16 cellular contexts compared by ENCODE assay signal in the genomic region with DNA sequence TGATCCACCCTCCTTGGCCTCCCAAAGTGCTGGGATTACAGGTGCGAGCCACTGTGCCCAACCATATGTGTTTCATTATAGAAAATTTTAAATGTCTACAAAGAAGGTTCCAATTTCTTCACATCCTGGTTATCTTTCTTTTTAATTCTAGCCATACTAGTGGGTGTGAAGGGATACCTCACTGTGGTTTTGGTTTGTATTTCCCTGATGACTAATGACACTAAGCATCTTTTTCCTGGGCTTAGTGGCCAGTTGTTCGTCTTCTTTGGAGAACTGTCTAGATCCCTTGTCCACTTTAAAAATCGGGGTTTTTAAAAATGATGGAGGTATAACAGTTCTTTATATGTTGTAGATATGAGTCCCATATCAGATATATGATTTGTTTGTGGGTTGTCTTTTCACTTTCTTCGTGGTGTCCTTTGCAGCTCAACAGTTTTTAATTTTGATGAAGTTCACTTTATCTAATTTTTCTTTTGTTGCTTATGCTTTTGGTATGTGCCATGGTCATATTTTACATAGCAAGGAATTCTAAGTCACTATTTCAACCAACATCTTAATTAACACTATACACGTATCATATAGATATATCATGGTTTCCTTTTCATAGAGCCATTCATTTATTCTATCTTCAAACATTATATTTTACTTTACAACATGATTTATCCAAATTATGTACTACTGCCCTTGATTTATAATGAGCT.
DNase-seq lines count a peak whose midpoint lies in the region; ATAC-seq and TF ChIP-seq lines count a peak whose summit lies in the region.
"Had no signal": no experiment of that assay in that cellular context is flagged by ENCODE, and none has a peak within 500 bp of the region (broad histone marks: within the 10 kb centered on the region; RNA-seq: fewer than 3 reads in every experiment).

No MANE protein-coding gene starts in this region.

- peaks cover 54% of the 10 kb centered on the region for H3K4me1 ChIP-seq in Loucy (ENCODE audit: insufficient read depth, low read length, poor library complexity, severe bottlenecking)
- H3K4me1 ChIP-seq: gastroesophageal sphincter had no signal

- H3K36me3 ChIP-seq in Loucy (ENCODE audit: insufficient read depth, low read length) = no peaks in the 10 kb centered on the region
- H3K36me3 ChIP-seq: gastroesophageal sphincter had no signal

- H3K36me3 Mint-ChIP-seq in immature natural killer cell = peaks cover 0 to 22% (median 13%) of the 10 kb centered on the region in 3 donors

- H3K4me3 Mint-ChIP-seq in immature natural killer cell = peak overlapping the region in 4 of 5 donors; percentile 12 to 58 (median 43)
- H3K4me3 Mint-ChIP-seq: stimulated activated naive B cell treated with anti-CD40 and anti-IgM and Interleukin-4, amounts not matched to agents 10 μg/mL and 1 μg/mL and 100 μg/mL, for 72 hours had no signal

- H4K20me1 ChIP-seq in Loucy (ENCODE audit: insufficient read depth, low read length, poor library complexity, severe bottlenecking) = no peaks in the 10 kb centered on the region

- no peaks in the 10 kb centered on the region for H3K27me3 ChIP-seq in Loucy (ENCODE audit: insufficient read depth, low read length, poor library complexity, severe bottlenecking)
- H3K27me3 ChIP-seq: gastroesophageal sphincter had no signal

- no peak overlapping the region for H2AFZ ChIP-seq in Loucy (ENCODE audit: low read length)

- DNase-seq in AG09309 (ENCODE audit: low read depth) (peak; percentile 33), astrocyte of the cerebellum (ENCODE audit: low read depth) (peak; percentile 53), immature natural killer cell (peak; percentile 45 to 67 (median 54)), midbrain (lab: John Stamatoyannopoulos, UW) (no peak)
- no peak for DNase-seq in activated naive CD4-positive, alpha-beta T cell treated with Interleukin-2 at 50 U/mL for 16 hours
- DNase-seq: activated CD4-positive, alpha-beta T cell treated with anti-CD3 and anti-CD28 coated beads, Interleukin-2, amount 50 U/mL, for 48 hours; DMS79; islet precursor cell; stimulated activated CD4-positive, alpha-beta T cell treated with anti-CD3 and anti-CD28 coated beads, Interleukin-4, amount 100 ng/mL, for 24 hours; stimulated activated naive B cell treated with anti-CD40 and anti-IgM and Interleukin-4, amounts not matched to agents 10 μg/mL and 1 μg/mL and 100 μg/mL, for 72 hours; T-helper 9 cell had no signal

- H3K9ac ChIP-seq in Loucy (ENCODE audit: low read depth, low read length, poor library complexity, severe bottlenecking) = no peak overlapping the region

- no peak for ATAC-seq in GM18870 (IDR thresholded peaks at IDR 0.05; ENCODE audit: unreplicated experiment)
- ATAC-seq in HG03025 (IDR thresholded peaks at IDR 0.05; ENCODE audit: low FRiP score, unreplicated experiment) = no peak
- ATAC-seq: gastroesophageal sphincter; Panc1; stimulated activated naive B cell treated with anti-CD40 and anti-IgM and Interleukin-4, amounts not matched to agents 10 μg/mL and 1 μg/mL and 100 μg/mL, for 72 hours had no signal

- H3K4me1 Mint-ChIP-seq in immature natural killer cell = peaks cover 55 to 72% of the 10 kb centered on the region in 2 donors

- H3K9me3 ChIP-seq in Loucy (ENCODE audit: insufficient read depth, low read depth, low read length) = no peaks in the 10 kb centered on the region
- H3K9me3 ChIP-seq: gastroesophageal sphincter had no signal

- in situ Hi-C loops in astrocyte of the cerebellum (cut with HindIII; ENCODE audit: low sequenced_read_pairs) = no loop called here

- H3F3A ChIP-seq in Loucy (ENCODE audit: low read depth) = no peaks in the 10 kb centered on the region

- H3K9me2 ChIP-seq in Loucy (replicated peaks; ENCODE audit: low read depth, low read length) = no peaks in the 10 kb centered on the region

- no peaks in the 10 kb centered on the region for H3K9me3 Mint-ChIP-seq in immature natural killer cell

- H3K4me3 ChIP-seq in AG09309 (ENCODE audit: control insufficient read depth, low read depth, low read length) (no peak overlapping the region), Loucy (ENCODE audit: low read length, poor library complexity, severe bottlenecking) (no peak overlapping the region), astrocyte of the cerebellum (ENCODE audit: low read depth, low read length) (no peak overlapping the region)
- H3K4me3 ChIP-seq: gastroesophageal sphincter had no signal

- peak overlapping the region in 4 of 6 donors; percentile 2 to 75 (median 62) for H3K27ac Mint-ChIP-seq in immature natural killer cell
- H3K27ac Mint-ChIP-seq: stimulated activated naive B cell treated with anti-CD40 and anti-IgM and Interleukin-4, amounts not matched to agents 10 μg/mL and 1 μg/mL and 100 μg/mL, for 72 hours had no signal

- TF ChIP-seq CTCF in AG09309 (IDR thresholded peaks at IDR 0.05; ENCODE audit: control insufficient read depth, insufficient read depth, low read depth, low read length, missing control alignments) (no peak), Loucy (conservative IDR thresholded peaks at IDR 0.05; ENCODE audit: low read length) (no peak), astrocyte of the cerebellum (IDR thresholded peaks at IDR 0.05; ENCODE audit: low read depth, low read length, missing control alignments) (no peak)

- H3K4me2 ChIP-seq in Loucy (ENCODE audit: low read depth, low read length, poor library complexity, severe bottlenecking) = peak overlapping the region; percentile 14

- peaks cover 0 to 12% (median 2%) of the 10 kb centered on the region in 3 donors for H3K27me3 Mint-ChIP-seq in immature natural killer cell (ENCODE audit: low read depth in 3 of 3)
- H3K27me3 Mint-ChIP-seq: stimulated activated naive B cell treated with anti-CD40 and anti-IgM and Interleukin-4, amounts not matched to agents 10 μg/mL and 1 μg/mL and 100 μg/mL, for 72 hours had no signal

- no peaks in the 10 kb centered on the region for H3K79me2 ChIP-seq in Loucy (ENCODE audit: insufficient read depth, low read length)

Comparison
In these comparisons a context has a peak if more than half of its experiments do, and no peak if none do; other contexts are left out.
1. DNase-seq: peak in AG09309 (single experiment), astrocyte of the cerebellum (single experiment) and immature natural killer cell (3 of 3); none in midbrain (single experiment) and activated naive CD4-positive, alpha-beta T cell treated with Interleukin-2 at 50 U/mL for 16 hours (single experiment).